ENCODE assay signal across 1 cellular context in the genomic region with DNA sequence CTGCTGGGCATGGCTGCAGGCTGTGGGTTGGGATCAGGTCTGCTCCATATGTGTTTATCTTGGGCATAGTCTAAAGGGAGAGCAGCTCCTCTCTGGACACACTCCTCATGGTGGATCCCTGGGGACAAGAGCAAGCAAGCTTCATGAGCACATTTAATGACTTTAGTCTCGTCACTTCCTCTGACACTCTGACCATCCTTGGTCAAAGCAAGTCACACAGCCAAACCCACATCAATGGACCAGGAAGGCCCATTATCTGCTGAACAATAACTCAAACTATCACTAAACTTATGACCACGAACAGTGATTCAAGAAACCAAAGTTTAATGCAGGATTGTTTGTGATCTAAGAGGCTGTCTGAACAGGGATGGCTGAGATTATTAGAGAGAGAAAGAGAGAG.
TF ChIP-seq lines count a peak whose summit lies in the region.

No MANE protein-coding gene starts in this region.

TF ChIP-seq in neural cell, 6 proteins besides CTCF, POLR2A, EP300 and RAD21 (continued from another document):
- TF ChIP-seq, protein P1, sequence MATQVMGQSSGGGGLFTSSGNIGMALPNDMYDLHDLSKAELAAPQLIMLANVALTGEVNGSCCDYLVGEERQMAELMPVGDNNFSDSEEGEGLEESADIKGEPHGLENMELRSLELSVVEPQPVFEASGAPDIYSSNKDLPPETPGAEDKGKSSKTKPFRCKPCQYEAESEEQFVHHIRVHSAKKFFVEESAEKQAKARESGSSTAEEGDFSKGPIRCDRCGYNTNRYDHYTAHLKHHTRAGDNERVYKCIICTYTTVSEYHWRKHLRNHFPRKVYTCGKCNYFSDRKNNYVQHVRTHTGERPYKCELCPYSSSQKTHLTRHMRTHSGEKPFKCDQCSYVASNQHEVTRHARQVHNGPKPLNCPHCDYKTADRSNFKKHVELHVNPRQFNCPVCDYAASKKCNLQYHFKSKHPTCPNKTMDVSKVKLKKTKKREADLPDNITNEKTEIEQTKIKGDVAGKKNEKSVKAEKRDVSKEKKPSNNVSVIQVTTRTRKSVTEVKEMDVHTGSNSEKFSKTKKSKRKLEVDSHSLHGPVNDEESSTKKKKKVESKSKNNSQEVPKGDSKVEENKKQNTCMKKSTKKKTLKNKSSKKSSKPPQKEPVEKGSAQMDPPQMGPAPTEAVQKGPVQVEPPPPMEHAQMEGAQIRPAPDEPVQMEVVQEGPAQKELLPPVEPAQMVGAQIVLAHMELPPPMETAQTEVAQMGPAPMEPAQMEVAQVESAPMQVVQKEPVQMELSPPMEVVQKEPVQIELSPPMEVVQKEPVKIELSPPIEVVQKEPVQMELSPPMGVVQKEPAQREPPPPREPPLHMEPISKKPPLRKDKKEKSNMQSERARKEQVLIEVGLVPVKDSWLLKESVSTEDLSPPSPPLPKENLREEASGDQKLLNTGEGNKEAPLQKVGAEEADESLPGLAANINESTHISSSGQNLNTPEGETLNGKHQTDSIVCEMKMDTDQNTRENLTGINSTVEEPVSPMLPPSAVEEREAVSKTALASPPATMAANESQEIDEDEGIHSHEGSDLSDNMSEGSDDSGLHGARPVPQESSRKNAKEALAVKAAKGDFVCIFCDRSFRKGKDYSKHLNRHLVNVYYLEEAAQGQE (IDR thresholded peaks at IDR 0.05; ENCODE audit: borderline replicate concordance), result no peak
- TF ChIP-seq TAF1 (IDR thresholded peaks at IDR 0.05; ENCODE audit: low read depth), result no peak
